Comparison of ENCODE assay signal across 16 cellular contexts in the genomic region with DNA sequence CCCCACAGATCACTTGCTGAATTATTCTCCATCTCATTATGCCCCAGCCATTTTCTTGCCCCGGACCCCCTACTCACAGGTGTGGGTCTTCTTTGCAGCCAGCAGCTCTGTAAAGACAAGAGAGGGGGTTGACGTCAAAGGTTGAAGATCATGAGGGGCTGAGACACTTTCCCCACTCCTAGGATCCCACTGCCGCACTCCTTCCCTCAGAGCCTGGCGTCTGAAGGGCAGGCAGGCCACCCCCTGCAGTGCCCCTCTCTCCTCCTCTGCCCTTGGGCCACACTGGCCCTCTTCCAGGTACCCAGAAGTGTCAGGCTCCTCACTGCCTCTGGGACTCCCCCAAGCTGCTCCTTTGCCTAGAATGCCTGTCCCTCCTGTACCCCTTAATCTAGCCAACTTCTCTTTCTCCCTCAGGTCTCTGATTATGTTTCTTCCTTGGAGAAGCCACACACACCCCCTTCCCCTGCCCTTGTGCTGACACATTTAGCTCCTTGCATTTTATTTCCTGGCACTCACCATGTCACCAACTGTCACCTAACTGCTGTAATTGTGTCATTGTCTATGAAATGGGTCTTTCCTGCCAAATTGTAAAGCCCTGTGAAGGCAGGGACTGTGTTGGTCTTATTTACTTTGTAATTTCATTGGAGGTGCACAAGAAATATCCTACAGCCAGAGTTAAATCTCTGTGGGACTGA. TPM values are rescaled to one million over a fixed set of nuclear protein-coding genes. Genes with fewer than 3 reads are reported as not detected.
DNase-seq lines count a peak whose midpoint lies in the region; ATAC-seq and TF ChIP-seq lines count a peak whose summit lies in the region.
"Had no signal": no experiment of that assay in that cellular context is flagged by ENCODE, and none has a peak within 500 bp of the region (broad histone marks: within the 10 kb centered on the region; RNA-seq: fewer than 3 reads in every experiment).

No MANE protein-coding gene starts in this region.

- intact Hi-C loops in naive thymus-derived CD4-positive, alpha-beta T cell (cut with micrococcal nuclease): loop anchor here in 1 of 2 donors (2.0 kb wide), 1 partner anchor 39 kb away; a partner anchor contains a TSS

- POLR2A ChIA-PET in activated naive CD8-positive, alpha-beta T cell treated with anti-CD3 and anti-CD28 coated beads, Interleukin-2, amount 10 ng/mL, durations not matched to agents 7 days and 5 days (lab: Charles Lee): interaction anchor here (0.7 to 1.2 kb wide), 2 partner anchors 17 to 67 kb away, joined by 3 read pairs; no protein-coding TSS in a partner anchor
- POLR2A ChIA-PET in naive thymus-derived CD4-positive, alpha-beta T cell (lab: Charles Lee): interaction anchor here (0.6 kb wide), 1 partner anchor 83 kb away, joined by 3 read pairs; no protein-coding TSS in a partner anchor

- H3K27me3 Mint-ChIP-seq in activated naive CD8-positive, alpha-beta T cell treated with anti-CD3 and anti-CD28 coated beads, Interleukin-2, amount 10 ng/mL, durations not matched to agents 7 days and 5 days: peaks cover under 1% of the 10 kb centered on the region
- H3K27me3 Mint-ChIP-seq in naive thymus-derived CD4-positive, alpha-beta T cell: no peaks in the 10 kb centered on the region
- peaks cover 10% of the 10 kb centered on the region for H3K27me3 Mint-ChIP-seq in chondrocyte (ENCODE audit: low read depth)

- peak overlapping the region; percentile 88 for H3K4me2 ChIP-seq in BLaER1
- H3K4me2 ChIP-seq in MM.1S (ENCODE audit: low read depth, low read length): no peak overlapping the region
- H3K4me2 ChIP-seq: PC-9 had no signal

- H3K4me1 ChIP-seq in BLaER1 (peaks cover 100% of the 10 kb centered on the region), HUES48 (ENCODE audit: control insufficient read depth, insufficient read depth, low read length) (peaks cover 29% of the 10 kb centered on the region), MM.1S (ENCODE audit: low read length) (peaks cover 36% of the 10 kb centered on the region)
- peaks cover 52 to 64% of the 10 kb centered on the region in 2 donors for H3K4me1 ChIP-seq in naive thymus-derived CD4-positive, alpha-beta T cell (ENCODE audit: control insufficient read depth in 2 of 2, insufficient read depth in 2 of 2, low read length in 2 of 2)

- peak overlapping the region; percentile 61 for H3K4me3 Mint-ChIP-seq in activated naive CD8-positive, alpha-beta T cell treated with anti-CD3 and anti-CD28 coated beads, Interleukin-2, amount 10 ng/mL, durations not matched to agents 7 days and 5 days
- H3K4me3 Mint-ChIP-seq in naive thymus-derived CD4-positive, alpha-beta T cell: peak overlapping the region; percentile 39 to 80 (median 72)
- H3K4me3 Mint-ChIP-seq in chondrocyte (ENCODE audit: unreplicated experiment): no peak overlapping the region

- H3K9me3 ChIP-seq in BLaER1: no peaks in the 10 kb centered on the region
- H3K9me3 ChIP-seq in HUES48 (ENCODE audit: control insufficient read depth, insufficient read depth, low read length): no peaks in the 10 kb centered on the region
- H3K9me3 ChIP-seq in naive thymus-derived CD4-positive, alpha-beta T cell (ENCODE audit: control insufficient read depth in 2 of 3, low read length in 3 of 3): no peaks in the 10 kb centered on the region
- H3K9me3 ChIP-seq in MM.1S (replicated peaks; ENCODE audit: insufficient read depth, low read length): no peaks in the 10 kb centered on the region
- H3K9me3 ChIP-seq: left ventricle myocardium inferior, thyroid gland had no signal

- H3K36me3 Mint-ChIP-seq in activated naive CD8-positive, alpha-beta T cell treated with anti-CD3 and anti-CD28 coated beads, Interleukin-2, amount 10 ng/mL, durations not matched to agents 7 days and 5 days: no peaks in the 10 kb centered on the region
- no peaks in the 10 kb centered on the region for H3K36me3 Mint-ChIP-seq in naive thymus-derived CD4-positive, alpha-beta T cell
- no peaks in the 10 kb centered on the region for H3K36me3 Mint-ChIP-seq in chondrocyte (ENCODE audit: low read depth)

- H3K36me3 ChIP-seq in BLaER1: no peaks in the 10 kb centered on the region
- H3K36me3 ChIP-seq in HUES48 (ENCODE audit: control insufficient read depth, insufficient read depth, low read length): no peaks in the 10 kb centered on the region
- no peaks in the 10 kb centered on the region for H3K36me3 ChIP-seq in naive thymus-derived CD4-positive, alpha-beta T cell (ENCODE audit: control insufficient read depth in 2 of 3, insufficient read depth in 3 of 3, low read length in 3 of 3)
- no peaks in the 10 kb centered on the region for H3K36me3 ChIP-seq in MM.1S (replicated peaks; ENCODE audit: insufficient read depth, low read length)
- H3K36me3 ChIP-seq: left ventricle myocardium inferior, thyroid gland had no signal

- no peaks in the 10 kb centered on the region for H3K27me3 ChIP-seq in BLaER1
- H3K27me3 ChIP-seq in HUES48 (ENCODE audit: control insufficient read depth, insufficient read depth, low read length): no peaks in the 10 kb centered on the region
- no peaks in the 10 kb centered on the region for H3K27me3 ChIP-seq in naive thymus-derived CD4-positive, alpha-beta T cell (ENCODE audit: control insufficient read depth in 2 of 2, insufficient read depth in 2 of 2, low read length in 2 of 2)
- no peaks in the 10 kb centered on the region for H3K27me3 ChIP-seq in MM.1S (replicated peaks; ENCODE audit: insufficient read depth, low read length)
- H3K27me3 ChIP-seq: foreskin keratinocyte, thyroid gland had no signal

- H3K27ac ChIP-seq in BLaER1 (peak overlapping the region; percentile 78), HUES48 (ENCODE audit: low read depth, low read length) (no peak overlapping the region), MM.1S (ENCODE audit: low read length) (no peak overlapping the region)
- H3K27ac ChIP-seq in naive thymus-derived CD4-positive, alpha-beta T cell (ENCODE audit: low read depth, low read length): peak overlapping the region; percentile 16
- H3K27ac ChIP-seq: foreskin keratinocyte, left ventricle myocardium inferior, PC-9 had no signal

- no peak overlapping the region for H3K4me3 ChIP-seq in BLaER1
- peak overlapping the region; percentile 45 for H3K4me3 ChIP-seq in HUES48 (ENCODE audit: low read depth, low read length)
- H3K4me3 ChIP-seq in naive thymus-derived CD4-positive, alpha-beta T cell (ENCODE audit: low read length): no peak overlapping the region
- no peak overlapping the region for H3K4me3 ChIP-seq in MM.1S (ENCODE audit: low read length)
- H3K4me3 ChIP-seq: left ventricle myocardium inferior, PC-9 had no signal

- H3F3A ChIP-seq in MM.1S (ENCODE audit: insufficient read depth, low read length): no peaks in the 10 kb centered on the region

- CTCF ChIA-PET in naive thymus-derived CD4-positive, alpha-beta T cell (lab: Charles Lee): no interaction called here

- TF ChIP-seq CTCF in chondrocyte (IDR thresholded peaks at IDR 0.05) (no peak), MM.1S (IDR thresholded peaks at IDR 0.05; ENCODE audit: low read length) (no peak)

- H3K4me1 Mint-ChIP-seq in activated naive CD8-positive, alpha-beta T cell treated with anti-CD3 and anti-CD28 coated beads, Interleukin-2, amount 10 ng/mL, durations not matched to agents 7 days and 5 days: peaks cover 44% of the 10 kb centered on the region
- peaks cover 41 to 82% (median 58%) of the 10 kb centered on the region in 7 donors for H3K4me1 Mint-ChIP-seq in naive thymus-derived CD4-positive, alpha-beta T cell
- H3K4me1 Mint-ChIP-seq in chondrocyte (ENCODE audit: low read depth): peaks cover 10% of the 10 kb centered on the region

- H2AFZ ChIP-seq in MM.1S (ENCODE audit: low read length): no peak overlapping the region
- H2AFZ ChIP-seq: PC-9 had no signal

- DNase-seq in activated naive CD8-positive, alpha-beta T cell treated with anti-CD3 and anti-CD28 coated beads, Interleukin-2, amount 10 ng/mL, durations not matched to agents 7 days and 5 days: no peak
- DNase-seq in naive thymus-derived CD4-positive, alpha-beta T cell: no peak
- no peak for DNase-seq in chondrocyte (ENCODE audit: low spot score)
- no peak for DNase-seq in LoVo (ENCODE audit: low spot score)
- no peak for DNase-seq in NCI-H1436 treated with DMSO at 0.1 percent for 48 hours (lab: John Stamatoyannopoulos, UW)
- no peak for DNase-seq in MM.1S
- DNase-seq: activated effector memory CD4-positive, alpha-beta T cell treated with Interleukin-2 at 50 U/mL for 16 hours; left ventricle myocardium inferior; NCI-H2081 treated with DMSO at 0.1 percent for 48 hours had no signal

- H3K9me2 ChIP-seq in MM.1S (replicated peaks; ENCODE audit: insufficient read depth, low read length): no peaks in the 10 kb centered on the region

- H3K79me2 ChIP-seq in MM.1S (ENCODE audit: low read length): no peaks in the 10 kb centered on the region

- H3K9ac ChIP-seq in BLaER1 (peak overlapping the region; percentile 46; the same call in 1 of the 2 replicates), HUES48 (ENCODE audit: low read depth, low read length) (no peak overlapping the region), MM.1S (ENCODE audit: low read length) (no peak overlapping the region)

- H3K9me3 Mint-ChIP-seq in activated naive CD8-positive, alpha-beta T cell treated with anti-CD3 and anti-CD28 coated beads, Interleukin-2, amount 10 ng/mL, durations not matched to agents 7 days and 5 days: no peaks in the 10 kb centered on the region
- no peaks in the 10 kb centered on the region for H3K9me3 Mint-ChIP-seq in naive thymus-derived CD4-positive, alpha-beta T cell
- no peaks in the 10 kb centered on the region for H3K9me3 Mint-ChIP-seq in chondrocyte (ENCODE audit: low read depth)

- H4K20me1 ChIP-seq in BLaER1 (no peaks in the 10 kb centered on the region), MM.1S (ENCODE audit: insufficient read depth, low read length) (no peaks in the 10 kb centered on the region)

- ATAC-seq in activated naive CD8-positive, alpha-beta T cell treated with anti-CD3 and anti-CD28 coated beads, Interleukin-2, amount 10 ng/mL, durations not matched to agents 7 days and 5 days (ENCODE audit: low read depth): no peak
- no peak for ATAC-seq in naive thymus-derived CD4-positive, alpha-beta T cell

- H3K27ac Mint-ChIP-seq in activated naive CD8-positive, alpha-beta T cell treated with anti-CD3 and anti-CD28 coated beads, Interleukin-2, amount 10 ng/mL, durations not matched to agents 7 days and 5 days: peak overlapping the region; percentile 80
- H3K27ac Mint-ChIP-seq in naive thymus-derived CD4-positive, alpha-beta T cell: peak overlapping the region; percentile 3 to 91 (median 80)
- H3K27ac Mint-ChIP-seq in chondrocyte (ENCODE audit: unreplicated experiment): no peak overlapping the region

RNA-seq across cellular contexts. Expression of a gene that starts 2.1 kb away (rescaled TPM):
- total RNA-seq in activated naive CD8-positive, alpha-beta T cell treated with anti-CD3 and anti-CD28 coated beads, Interleukin-2, amount 10 ng/mL, durations not matched to agents 7 days and 5 days: 1 to 10 TPM; 1.2 to 1.4 TPM
- total RNA-seq in naive thymus-derived CD4-positive, alpha-beta T cell: 1 to 10 TPM in 1 of 5 experiments, under 1 TPM in 4; 0.16 to 2.5 (median 0.21) TPM
- under 1 TPM in 1 of 2 donors, not detected in 1; 0.37 TPM for polyA plus RNA-seq in naive thymus-derived CD4-positive, alpha-beta T cell
- not detected in 3 replicates for total RNA-seq in chondrocyte
- total RNA-seq: dermis microvascular lymphatic vessel endothelial cell, foreskin keratinocyte had no signal

RNA-seq across cellular contexts. Expression of a gene that starts 10.1 kb away (rescaled TPM):
- under 1 TPM in 1 of 2 experiments, not detected in 1; 0.17 TPM for total RNA-seq in activated naive CD8-positive, alpha-beta T cell treated with anti-CD3 and anti-CD28 coated beads, Interleukin-2, amount 10 ng/mL, durations not matched to agents 7 days and 5 days
- under 1 TPM in 2 of 5 experiments, not detected in 3; 0.34 to 0.87 TPM for total RNA-seq in naive thymus-derived CD4-positive, alpha-beta T cell
- under 1 TPM in 1 of 2 donors, not detected in 1; 0.18 TPM for polyA plus RNA-seq in naive thymus-derived CD4-positive, alpha-beta T cell
- not detected in 3 replicates for total RNA-seq in chondrocyte
- total RNA-seq: left ventricle myocardium inferior had no signal

RNA-seq across cellular contexts. Expression of a gene that starts 24.0 kb away (rescaled TPM):
- not detected for total RNA-seq in activated naive CD8-positive, alpha-beta T cell treated with anti-CD3 and anti-CD28 coated beads, Interleukin-2, amount 10 ng/mL, durations not matched to agents 7 days and 5 days
- total RNA-seq in naive thymus-derived CD4-positive, alpha-beta T cell: not detected
- not detected for polyA plus RNA-seq in naive thymus-derived CD4-positive, alpha-beta T cell
- not detected in 3 replicates for total RNA-seq in chondrocyte
- total RNA-seq: dermis microvascular lymphatic vessel endothelial cell, foreskin keratinocyte, HT-29, left ventricle myocardium inferior, PC-9, thyroid gland had no signal

RNA-seq across cellular contexts. Expression of a gene that starts 24.3 kb away (rescaled TPM):
- total RNA-seq in activated naive CD8-positive, alpha-beta T cell treated with anti-CD3 and anti-CD28 coated beads, Interleukin-2, amount 10 ng/mL, durations not matched to agents 7 days and 5 days: under 1 TPM in 1 of 2 experiments, not detected in 1; 0.14 TPM
- total RNA-seq in naive thymus-derived CD4-positive, alpha-beta T cell: under 1 TPM in 2 of 5 experiments, not detected in 3; 0.07 to 0.24 TPM
- polyA plus RNA-seq in naive thymus-derived CD4-positive, alpha-beta T cell: not detected
- not detected in 3 replicates for total RNA-seq in chondrocyte
- total RNA-seq: dermis microvascular lymphatic vessel endothelial cell, foreskin keratinocyte, HT-29, PC-9 had no signal
- polyA plus RNA-seq: foreskin keratinocyte had no signal

RNA-seq across cellular contexts. Expression of a gene that starts 39.2 kb away (rescaled TPM):
- 10 to 100 TPM; 15.9 to 16.1 TPM for total RNA-seq in activated naive CD8-positive, alpha-beta T cell treated with anti-CD3 and anti-CD28 coated beads, Interleukin-2, amount 10 ng/mL, durations not matched to agents 7 days and 5 days
- 10 to 100 TPM in 3 of 5 experiments, 1 to 10 TPM in 2; 7.7 to 23.1 (median 17.0) TPM for total RNA-seq in naive thymus-derived CD4-positive, alpha-beta T cell
- polyA plus RNA-seq in naive thymus-derived CD4-positive, alpha-beta T cell: 10 to 100 TPM; 17.4 to 18.7 TPM
- 4.7 to 6.8 TPM (median 6.4 TPM) in 3 replicates for total RNA-seq in chondrocyte

Comparison
In these comparisons a context has a peak if more than half of its experiments do, and no peak if none do; other contexts are left out.
1. H3K27ac ChIP-seq: peak in BLaER1 (single experiment) and naive thymus-derived CD4-positive, alpha-beta T cell (single experiment); none in HUES48 (single experiment) and MM.1S (single experiment).